In genomic region chr4:82698412-82698811, GRCh38 we compare ENCODE assay signal across 21 cellular contexts.
"Had no signal": no experiment of that assay in that cellular context is flagged by ENCODE, and none has a peak within 500 bp of the region (broad histone marks: within the 10 kb centered on the region; RNA-seq: fewer than 3 reads in every experiment).

No MANE protein-coding gene starts in this region.

- H3K4me1 ChIP-seq: left lung, lower lobe of right lung, pancreas, prostate gland, tibial nerve, upper lobe of left lung had no signal

- H3K4me3 ChIP-seq: left lung, lower lobe of right lung, pancreas, prostate gland, skin epidermis, tibial nerve, upper lobe of left lung had no signal

- H3K9me3 ChIP-seq: left lung, lower lobe of right lung, pancreas, prostate gland, tibial nerve, upper lobe of left lung had no signal

- H3K36me3 ChIP-seq: left lung, lower lobe of right lung, pancreas, prostate gland, upper lobe of left lung had no signal

- H3K27ac ChIP-seq: left lung, lower lobe of right lung, pancreas, prostate gland, skin epidermis, tibial nerve, upper lobe of left lung had no signal

- DNase-seq: hippocampal formation; kidney glomerular epithelial cell; left colon; left lung; lower lobe of right lung; mammary epithelial cell; mesenchymal stem cell; naive thymus-derived CD8-positive, alpha-beta T cell; pancreas; retina; right cardiac atrium; stimulated activated CD4-positive, alpha-beta T cell treated with anti-CD3 and anti-CD28 coated beads, Interleukin-12 subunit alpha, Interleukin-12 subunit beta, amount 100 ng/mL, for 4 hours; stimulated activated CD4-positive, alpha-beta T cell treated with anti-CD3 and anti-CD28 coated beads, Interleukin-15, amount 100 ng/mL, for 24 hours; stimulated activated CD4-positive, alpha-beta T cell treated with anti-CD3 and anti-CD28 coated beads, Interleukin-2, amount 100 ng/mL, for 24 hours; stimulated activated CD4-positive, alpha-beta T cell treated with anti-CD3 and anti-CD28 coated beads, Interleukin-4, amount 100 ng/mL, for 1 hour; stimulated activated naive CD4-positive, alpha-beta T cell; upper lobe of left lung had no signal

- H3K27me3 ChIP-seq: left lung, pancreas, tibial nerve, upper lobe of left lung had no signal

- ATAC-seq: left colon; left lung; lower lobe of right lung; naive thymus-derived CD8-positive, alpha-beta T cell; right cardiac atrium; sciatic nerve had no signal
